Comparison of ENCODE assay signal across 7 cellular contexts in genomic region chr1:119743776-119744597, GRCh38. TPM values are rescaled to one million over a fixed set of nuclear protein-coding genes. Genes with fewer than 3 reads are reported as not detected.
DNase-seq lines count a peak whose midpoint lies in the region; ATAC-seq and TF ChIP-seq lines count a peak whose summit lies in the region.

No MANE protein-coding gene starts in this region.

- TF ChIP-seq CTCF in GM12875 (IDR thresholded peaks at IDR 0.05; ENCODE audit: borderline replicate concordance, insufficient read depth, low read depth, low read length) (peak; percentile 86), lower lobe of right lung (IDR thresholded peaks at IDR 0.05) (peak; percentile 82)

- no peaks in the 10 kb centered on the region for H3K36me3 ChIP-seq in lower lobe of right lung

- H3K9me3 ChIP-seq in lower lobe of right lung: no peaks in the 10 kb centered on the region

- no peaks in the 10 kb centered on the region for H3K27me3 ChIP-seq in lower lobe of right lung (ENCODE audit: low read depth)

- peak; percentile 65 for ATAC-seq in HG03064 (IDR thresholded peaks at IDR 0.05; ENCODE audit: low read depth, unreplicated experiment)
- ATAC-seq in lower lobe of right lung: peak; percentile 76 to 83

- intact Hi-C loops in lower lobe of right lung (cut with DNase I): no loop called here

- peak; percentile 27 for DNase-seq in NCI-H226
- peak; percentile 17 to 37 for DNase-seq in activated CD4-positive, alpha-beta T cell treated with anti-CD3 and anti-CD28 coated beads for 4 hours
- DNase-seq in dermis microvascular lymphatic vessel endothelial cell (ENCODE audit: low read depth in 2 of 2): peak; percentile 18 to 61
- peak; percentile 68 for DNase-seq in lower lobe of right lung
- peak; percentile 5 for DNase-seq in stimulated activated CD8-positive, alpha-beta memory T cell treated with anti-CD3 and anti-CD28 coated beads, Interleukin-12 subunit alpha, Interleukin-12 subunit beta, amount 100 ng/mL, for 24 hours (ENCODE audit: extremely low read depth)

- H3K27ac ChIP-seq in lower lobe of right lung: no peak overlapping the region

- H3K4me1 ChIP-seq in lower lobe of right lung: no peaks in the 10 kb centered on the region

- no peak overlapping the region for H3K4me3 ChIP-seq in GM12875 (ENCODE audit: low read depth, low read length)
- no peak overlapping the region for H3K4me3 ChIP-seq in lower lobe of right lung

RNA-seq across cellular contexts. Expression of gene HMGCS2, which starts 24.7 kb away (rescaled TPM):
- not detected in 2 replicates for total RNA-seq in dermis microvascular lymphatic vessel endothelial cell
- 0.32 TPM for total RNA-seq in lower lobe of right lung

RNA-seq across cellular contexts. Expression of gene PHGDH, which starts 32.3 kb away (rescaled TPM):
- total RNA-seq in dermis microvascular lymphatic vessel endothelial cell (0.63 and 0.64 TPM in 2 replicates), lower lobe of right lung (60.8 TPM)

Comparison
In these comparisons a context has a peak if more than half of its experiments do, and no peak if none do; other contexts are left out.
1. DNase-seq: peak in every context shown above with its lines; median percentile 68 in lower lobe of right lung; 40 in dermis microvascular lymphatic vessel endothelial cell; 27 in NCI-H226; 27 in activated CD4-positive, alpha-beta T cell treated with anti-CD3 and anti-CD28 coated beads for 4 hours; 5 in stimulated activated CD8-positive, alpha-beta memory T cell treated with anti-CD3 and anti-CD28 coated beads, Interleukin-12 subunit alpha, Interleukin-12 subunit beta, amount 100 ng/mL, for 24 hours.
2. RNA of gene PHGDH, which starts 32.3 kb away (total RNA-seq): 60.8 TPM in lower lobe of right lung (single experiment); 0.63 to 0.64 TPM in dermis microvascular lymphatic vessel endothelial cell; every median in the first group is over 10 times any median in the second.